ENCODE assay signal across 22 cellular contexts in genomic region chr1:93083979-93084378, GRCh38. TPM values are rescaled to one million over a fixed set of nuclear protein-coding genes. Genes with fewer than 3 reads are reported as not detected.
DNase-seq lines count a peak whose midpoint lies in the region; ATAC-seq, FAIRE-seq and TF ChIP-seq lines count a peak whose summit lies in the region.
"Had no signal": no experiment of that assay in that cellular context is flagged by ENCODE, and none has a peak within 500 bp of the region (broad histone marks: within the 10 kb centered on the region; RNA-seq: fewer than 3 reads in every experiment).

No MANE protein-coding gene starts in this region.

- TF ChIP-seq EP300 in GM12878 (IDR thresholded peaks at IDR 0.05; ENCODE audit: borderline replicate concordance in 1 of 2, control insufficient read depth in 1 of 2, low read depth in 2 of 2, low read length in 2 of 2) = no peak

- intact Hi-C loops in GM12878 (cut with micrococcal nuclease; ENCODE audit: unreplicated experiment) = no loop called here
- intact Hi-C loops in MCF 10A (cut with micrococcal nuclease) = loop anchor here (5.0 kb wide), 1 partner anchor 263 kb away; the partner anchor contains the start of gene DR1

- POLR2A ChIA-PET in HEK293 (lab: Yijun Ruan, JAX) = no interaction called here
- POLR2A ChIA-PET in GM12878 (lab: Charles Lee) = interaction anchor here (0.6 kb wide), 1 partner anchor 121 kb away, joined by 7 read pairs; no protein-coding TSS in a partner anchor
- POLR2A ChIA-PET in MCF 10A (lab: Yijun Ruan, JAX) = interaction anchor here (0.7 kb wide), 1 partner anchor 1301 kb away, joined by 3 read pairs; no protein-coding TSS in a partner anchor

- no peak for ATAC-seq in activated naive CD4-positive, alpha-beta T cell treated with anti-CD3 and anti-CD28 coated beads, Interleukin-2, amount 50 U/mL, for 72 hours
- no peak for ATAC-seq in GM12878
- ATAC-seq: CD8-positive, alpha-beta T cell; GM23338 had no signal

- TF ChIP-seq RAD21 in GM12878 (IDR thresholded peaks at IDR 0.05; ENCODE audit: insufficient read depth, low read depth, low read length) = no peak

- H4K20me1 ChIP-seq in GM12878 (ENCODE audit: control insufficient read depth, insufficient read depth) = no peaks in the 10 kb centered on the region

- H3K9me3 Mint-ChIP-seq in activated naive CD4-positive, alpha-beta T cell treated with anti-CD3 and anti-CD28 coated beads, Interleukin-2, amount 50 U/mL, for 24 hours = no peaks in the 10 kb centered on the region
- H3K9me3 Mint-ChIP-seq in activated naive CD4-positive, alpha-beta T cell treated with anti-CD3 and anti-CD28 coated beads, Interleukin-2, amount 50 U/mL, for 72 hours = no peaks in the 10 kb centered on the region
- H3K9me3 Mint-ChIP-seq in nephron progenitor cell = peaks cover 61% of the 10 kb centered on the region
- no peaks in the 10 kb centered on the region for H3K9me3 Mint-ChIP-seq in MCF 10A (ENCODE audit: unreplicated experiment)
- H3K9me3 Mint-ChIP-seq: CD8-positive, alpha-beta T cell; HFFc6 had no signal

- WGBS in GM12878 (ENCODE audit: insufficient coverage, insufficient replicate concordance, low lambda C conversion rate, missing lambda C conversion rate) = 49% methylated on average over 2 of the region's 2 CpGs

- no TSS peak for BruUV-seq in GM12878 (replicated peaks; lab: Mats Ljungman, UMichigan)
- no TSS peak for BruUV-seq in MCF 10A (replicated peaks; lab: Mats Ljungman, UMichigan)

- no peaks in the 10 kb centered on the region for H3K27me3 Mint-ChIP-seq in activated naive CD4-positive, alpha-beta T cell treated with anti-CD3 and anti-CD28 coated beads, Interleukin-2, amount 50 U/mL, for 24 hours
- H3K27me3 Mint-ChIP-seq in nephron progenitor cell (ENCODE audit: low read depth, poor library complexity) = no peaks in the 10 kb centered on the region
- H3K27me3 Mint-ChIP-seq in MCF 10A (ENCODE audit: insufficient read depth, unreplicated experiment) = no peaks in the 10 kb centered on the region

- H3K36me3 ChIP-seq in HEK293 (ENCODE audit: control insufficient read depth in 2 of 2, insufficient read depth in 1 of 2, low read length in 2 of 2) = peaks cover 15 to 40% of the 10 kb centered on the region in 2 experiments
- H3K36me3 ChIP-seq in GM12878 (ENCODE audit: control insufficient read depth in 2 of 2, insufficient read depth in 2 of 2, low read length in 1 of 2) = peaks cover 3 to 20% of the 10 kb centered on the region in 2 experiments; a peak in 3 of 4 replicates

- H3K9me3 ChIP-seq in HEK293 (ENCODE audit: control insufficient read depth, insufficient read depth, low read depth, low read length) (no peaks in the 10 kb centered on the region), GM12878 (replicated peaks; ENCODE audit: control insufficient read depth, insufficient read depth, low read length) (peaks cover 20% of the 10 kb centered on the region)

- H3K4me3 ChIP-seq in HEK293 (ENCODE audit: low read depth, low read length) = no peak overlapping the region
- peak overlapping the region; percentile 12; the same call in 1 of the 2 replicates for H3K4me3 ChIP-seq in GM12878
- H3K4me3 ChIP-seq: GM23338 had no signal

- CTCF ChIA-PET in HEK293 (lab: Yijun Ruan, JAX) (no interaction called here), GM12878 (lab: Yijun Ruan, JAX) (no interaction called here), MCF 10A (lab: Yijun Ruan, JAX) (interaction anchor here (0.5 kb wide), 1 partner anchor 245 kb away, joined by 3 read pairs; no protein-coding TSS in a partner anchor)

- peaks cover 75% of the 10 kb centered on the region for H3K4me1 Mint-ChIP-seq in activated naive CD4-positive, alpha-beta T cell treated with anti-CD3 and anti-CD28 coated beads, Interleukin-2, amount 50 U/mL, for 24 hours
- H3K4me1 Mint-ChIP-seq in nephron progenitor cell = no peaks in the 10 kb centered on the region
- H3K4me1 Mint-ChIP-seq in MCF 10A (ENCODE audit: insufficient read depth, unreplicated experiment) = peaks cover 6% of the 10 kb centered on the region

- TF ChIP-seq CTCF in HEK293 (tag by site-specific recombination; IDR thresholded peaks at IDR 0.05) (no peak), GM12878 (IDR thresholded peaks at IDR 0.05 in 2 of 3, conservative IDR thresholded peaks at IDR 0.05 in 1 of 3; ENCODE audit: control insufficient read depth in 2 of 3, extremely low read depth in 1 of 3, insufficient read depth in 1 of 3, low read depth in 3 of 3, low read length in 3 of 3) (no peak), nephron progenitor cell (IDR thresholded peaks at IDR 0.05) (no peak), MCF 10A (IDR thresholded peaks at IDR 0.05; ENCODE audit: unreplicated experiment) (no peak)

- in situ Hi-C loops in GM12878 (cut with MboI) = no loop called here

- H3K4me1 ChIP-seq in HEK293 (ENCODE audit: control insufficient read depth, insufficient read depth, low read length) (peaks cover 6% of the 10 kb centered on the region), GM12878 (ENCODE audit: control insufficient read depth, insufficient read depth, low read length) (no peaks in the 10 kb centered on the region)

- no peaks in the 10 kb centered on the region for H3K27me3 ChIP-seq in GM12878 (replicated peaks in 1 of 2; ENCODE audit: control insufficient read depth in 2 of 2, insufficient read depth in 2 of 2, low read length in 1 of 2)
- H3K27me3 ChIP-seq: BLaER1 treated with 17β-estradiol and CSF1 and Interleukin-3, amounts not matched to agents 10 nM and 100 nM had no signal

- H3K4me3 Mint-ChIP-seq in activated naive CD4-positive, alpha-beta T cell treated with anti-CD3 and anti-CD28 coated beads, Interleukin-2, amount 50 U/mL, for 24 hours = peak overlapping the region; percentile 8
- H3K4me3 Mint-ChIP-seq in nephron progenitor cell (peak overlapping the region; percentile 18), MCF 10A (ENCODE audit: unreplicated experiment) (no peak overlapping the region)
- H3K4me3 Mint-ChIP-seq: GM23338, HFFc6 had no signal

- no peak for DNase-seq in activated naive CD4-positive, alpha-beta T cell treated with anti-CD3 and anti-CD28 coated beads, Interleukin-2, amount 50 U/mL, for 72 hours (ENCODE audit: low spot score in 2 of 2)
- DNase-seq in GM12878 (ENCODE audit: low read depth, low spot score) (no peak), nephron progenitor cell (no peak), SIG-M5 (lab: John Stamatoyannopoulos, UW) (no peak), NCI-H1930 (lab: John Stamatoyannopoulos, UW) (no peak), MCF 10A (ENCODE audit: unreplicated experiment) (no peak)
- DNase-seq: 8988T; Calu3; CD8-positive, alpha-beta T cell; DMS79 treated with DMSO at 0.1 percent for 48 hours; HCEC 1CT; HFFc6; IMR-90 had no signal

- peaks cover 96% of the 10 kb centered on the region for H3K79me2 ChIP-seq in GM12878 (ENCODE audit: control insufficient read depth, insufficient read depth, low read length)

- peaks cover 16% of the 10 kb centered on the region for H3K36me3 Mint-ChIP-seq in activated naive CD4-positive, alpha-beta T cell treated with anti-CD3 and anti-CD28 coated beads, Interleukin-2, amount 50 U/mL, for 24 hours
- H3K36me3 Mint-ChIP-seq in activated naive CD4-positive, alpha-beta T cell treated with anti-CD3 and anti-CD28 coated beads, Interleukin-2, amount 50 U/mL, for 72 hours = peaks cover 25 to 61% of the 10 kb centered on the region in 2 donors
- H3K36me3 Mint-ChIP-seq in nephron progenitor cell (ENCODE audit: low read depth) (peaks cover 74% of the 10 kb centered on the region), MCF 10A (ENCODE audit: insufficient read depth, unreplicated experiment) (peaks cover 25% of the 10 kb centered on the region)

- H3K27ac Mint-ChIP-seq in activated naive CD4-positive, alpha-beta T cell treated with anti-CD3 and anti-CD28 coated beads, Interleukin-2, amount 50 U/mL, for 24 hours = no peak overlapping the region
- no peak overlapping the region for H3K27ac Mint-ChIP-seq in activated naive CD4-positive, alpha-beta T cell treated with anti-CD3 and anti-CD28 coated beads, Interleukin-2, amount 50 U/mL, for 72 hours
- H3K27ac Mint-ChIP-seq in nephron progenitor cell = no peak overlapping the region
- no peak overlapping the region for H3K27ac Mint-ChIP-seq in MCF 10A (ENCODE audit: low read depth, unreplicated experiment)
- H3K27ac Mint-ChIP-seq: CD8-positive, alpha-beta T cell; GM23338; HFFc6 had no signal

- no peak for FAIRE-seq in GM12878 (lab: Jason Lieb, UNC)
- FAIRE-seq: G401.6, GM12892, GM18507, H54, HTR-8/SVneo had no signal

- SMC1A ChIA-PET in GM12878 (lab: Charles Lee; ENCODE audit: uncharacterized antibody, unreplicated experiment) = no interaction called here

- H3K9ac ChIP-seq in GM12878 (ENCODE audit: control insufficient read depth, insufficient read depth, low read length) = no peak overlapping the region
- H3K9ac ChIP-seq: BLaER1 treated with 17β-estradiol and CSF1 and Interleukin-3, amounts not matched to agents 10 nM and 100 nM had no signal

- RAD21 ChIA-PET in GM12878 (lab: Charles Lee; ENCODE audit: unreplicated experiment) = no interaction called here

- no peak for TF ChIP-seq POLR2A in GM12878 (IDR thresholded peaks at IDR 0.05; ENCODE audit: low read depth, low read length)

- no peak overlapping the region for H2AFZ ChIP-seq in GM12878 (ENCODE audit: control insufficient read depth, low read depth, low read length)
- H2AFZ ChIP-seq: GM23338 had no signal

- H3K27ac ChIP-seq in HEK293 (ENCODE audit: extremely low read depth, low read depth, low read length) = no peak overlapping the region
- H3K27ac ChIP-seq in GM12878 (ENCODE audit: control insufficient read depth, insufficient read depth) = no peak overlapping the region

- peak overlapping the region; percentile 50; the same call in 1 of the 2 replicates for H3K4me2 ChIP-seq in GM12878 (ENCODE audit: control insufficient read depth, insufficient read depth)
- H3K4me2 ChIP-seq: GM23338 had no signal

RNA-seq across cellular contexts. Expression of gene MTF2, which starts 4.9 kb away (rescaled TPM):
- 10 to 100 TPM; 69.7 to 98.7 TPM for total RNA-seq in activated naive CD4-positive, alpha-beta T cell treated with anti-CD3 and anti-CD28 coated beads, Interleukin-2, amount 50 U/mL, for 72 hours
- 208 and 233 TPM in 2 replicates for total RNA-seq in GM12878 (2013; cell fraction: nucleolus; rRNA removed)
- total RNA-seq in GM12878 (2014; rRNA removed) = 33.3 and 41.8 TPM in 2 replicates
- 43.6 and 44.3 TPM in 2 replicates for total RNA-seq in GM12878 (2014; rRNA removed; fragmentation: Illumina TruSeq; extraction: Trizol)
- total RNA-seq in GM12878 (2021) = 45.9 and 54.8 TPM in 2 replicates
- polyA plus RNA-seq in GM12878 (2011; ENCODE audit: low read depth) = 15.5 TPM
- 74.9 and 102 TPM in 2 replicates for polyA plus RNA-seq in GM12878 (2011; rRNA removed)
- 35.9 and 38.8 TPM in 2 replicates for polyA plus RNA-seq in GM12878 (2011; cell fraction: cytosol; rRNA removed)
- 35.1 and 45.2 TPM in 2 replicates for polyA plus RNA-seq in GM12878 (2011; cell fraction: nucleus; rRNA removed)
- 23.9 and 26.9 TPM in 2 replicates for polyA plus RNA-seq in GM12878 (2012)
- 38.8 and 40.7 TPM in 2 replicates for polyA plus RNA-seq in GM12878 (2014; fragmentation: Illumina TruSeq; extraction: Trizol)
- 10 to 100 TPM; 22.6 to 30.6 TPM for polyA plus RNA-seq in GM12878 (2014; fragmentation: Nextera tagmentation; extraction: Ambion mirVana)
- polyA plus RNA-seq in GM12878 (2014; rRNA removed) = 32.3 and 41.9 TPM in 2 replicates
- 10 to 100 TPM; 67.4 to 69.4 TPM for polyA plus RNA-seq in GM12878 (2016; fragmentation: Nextera tagmentation; extraction: Ambion mirVana)
- 99.2 and 125 TPM in 2 replicates for polyA minus RNA-seq in GM12878 (2011; rRNA and poly(A)+ RNA removed)
- polyA minus RNA-seq in GM12878 (2011; cell fraction: cytosol; rRNA and poly(A)+ RNA removed) = 32.7 and 33.9 TPM in 2 replicates
- polyA minus RNA-seq in GM12878 (2011; cell fraction: nucleus; rRNA and poly(A)+ RNA removed) = 51.7 and 64.1 TPM in 2 replicates
- total RNA-seq in MCF 10A (2022) = 17.0 and 20.0 TPM in 2 replicates
